8 cellular contexts compared by ENCODE assay signal in genomic region chr1:235648954-235649721, GRCh38. TPM values are rescaled to one million over a fixed set of nuclear protein-coding genes. Genes with fewer than 3 reads are reported as not detected.
DNase-seq lines count a peak whose midpoint lies in the region; ATAC-seq and TF ChIP-seq lines count a peak whose summit lies in the region.

No MANE protein-coding gene starts in this region.

- H2AK5ac ChIP-seq in trophoblast cell (ENCODE audit: low read length), result no peak overlapping the region

- CTCF ChIA-PET in activated naive CD4-positive, alpha-beta T cell treated with anti-CD3 and anti-CD28 coated beads, Interleukin-2, amount 10 ng/mL, durations not matched to agents 7 days and 5 days (lab: Charles Lee), result no interaction called here

- no peak overlapping the region for H3K27ac ChIP-seq in trophoblast cell (ENCODE audit: low read depth, low read length)

- H3K4me3 Mint-ChIP-seq in activated naive CD4-positive, alpha-beta T cell treated with anti-CD3 and anti-CD28 coated beads, Interleukin-2, amount 10 ng/mL, durations not matched to agents 7 days and 5 days, result peak overlapping the region; percentile 81
- H3K4me3 Mint-ChIP-seq in glutamatergic neuron (ENCODE audit: unreplicated experiment), result peak overlapping the region; percentile 99

- DNase-seq in GM10266 (ENCODE audit: extremely low spot score) (peak; percentile 80), RPMI8226 (peak; percentile 33), glutamatergic neuron (peak; percentile 61), trophoblast cell (peak; percentile 32 to 60)
- peak; percentile 81 for DNase-seq in activated naive CD4-positive, alpha-beta T cell treated with anti-CD3 and anti-CD28 coated beads, Interleukin-2, amount 10 ng/mL, durations not matched to agents 7 days and 5 days

- peaks cover 31% of the 10 kb centered on the region for H3K4me1 Mint-ChIP-seq in activated naive CD4-positive, alpha-beta T cell treated with anti-CD3 and anti-CD28 coated beads, Interleukin-2, amount 10 ng/mL, durations not matched to agents 7 days and 5 days
- H3K4me1 Mint-ChIP-seq in glutamatergic neuron (ENCODE audit: low read depth, unreplicated experiment), result peaks cover 28% of the 10 kb centered on the region

- no peak overlapping the region for H2BK120ac ChIP-seq in trophoblast cell (ENCODE audit: insufficient read depth, low read length, poor library complexity)

- H3K27me3 ChIP-seq in trophoblast cell (ENCODE audit: insufficient read depth, low read length), result peaks cover 23% of the 10 kb centered on the region

- peak overlapping the region; percentile 86 for H3K4me3 ChIP-seq in trophoblast cell (ENCODE audit: low read depth, low read length)

- no peak overlapping the region for H4K91ac ChIP-seq in trophoblast cell (ENCODE audit: low read depth, low read length)

- no peak overlapping the region for H3K18ac ChIP-seq in trophoblast cell (ENCODE audit: low read length)

- WGBS in trophoblast cell (ENCODE audit: extremely low coverage, insufficient coverage, insufficient read length), result no CpG with 5 or more reads among the region's 74 CpGs

- no peak overlapping the region for H2BK5ac ChIP-seq in trophoblast cell (ENCODE audit: low read depth, low read length, poor library complexity)

- no peak overlapping the region for H3K9ac ChIP-seq in trophoblast cell (ENCODE audit: low read length)

- no peak overlapping the region for H3K4ac ChIP-seq in trophoblast cell (ENCODE audit: low read depth, low read length)

- H3K79me2 ChIP-seq in trophoblast cell (ENCODE audit: control insufficient read depth, insufficient read depth, low read length, poor library complexity), result no peaks in the 10 kb centered on the region

- peak overlapping the region; percentile 99 for H3K4me2 ChIP-seq in trophoblast cell (ENCODE audit: low read length)

- no peak overlapping the region for H2AFZ ChIP-seq in trophoblast cell (ENCODE audit: insufficient read depth, low read length, poor library complexity)

- H3K14ac ChIP-seq in trophoblast cell (ENCODE audit: low read length), result no peak overlapping the region

- H3K36me3 Mint-ChIP-seq in activated naive CD4-positive, alpha-beta T cell treated with anti-CD3 and anti-CD28 coated beads, Interleukin-2, amount 10 ng/mL, durations not matched to agents 7 days and 5 days, result peaks cover 4% of the 10 kb centered on the region
- H3K36me3 Mint-ChIP-seq in glutamatergic neuron (ENCODE audit: unreplicated experiment), result no peaks in the 10 kb centered on the region

- H3K9me3 ChIP-seq in trophoblast cell (ENCODE audit: insufficient read depth, low read depth, low read length), result peaks cover 2% of the 10 kb centered on the region

- no peak overlapping the region for H4K12ac ChIP-seq in trophoblast cell (ENCODE audit: low read depth, low read length)

- peaks cover 91% of the 10 kb centered on the region for H3K27me3 Mint-ChIP-seq in activated naive CD4-positive, alpha-beta T cell treated with anti-CD3 and anti-CD28 coated beads, Interleukin-2, amount 10 ng/mL, durations not matched to agents 7 days and 5 days
- H3K27me3 Mint-ChIP-seq in glutamatergic neuron (ENCODE audit: unreplicated experiment), result peaks cover 14% of the 10 kb centered on the region

- no peaks in the 10 kb centered on the region for H3K36me3 ChIP-seq in trophoblast cell (ENCODE audit: control insufficient read depth in 1 of 2, insufficient read depth in 2 of 2, low read length in 2 of 2)

- no peak overlapping the region for H3K23ac ChIP-seq in trophoblast cell (ENCODE audit: low read length)

- H3K79me1 ChIP-seq in trophoblast cell (ENCODE audit: low read length), result peaks cover 2% of the 10 kb centered on the region

- ATAC-seq in HG02938 (IDR thresholded peaks at IDR 0.05; ENCODE audit: unreplicated experiment), result peak; percentile 66
- no peak for ATAC-seq in HG03571 (IDR thresholded peaks at IDR 0.05; ENCODE audit: unreplicated experiment)
- ATAC-seq in HG02970 (IDR thresholded peaks at IDR 0.05; ENCODE audit: low FRiP score, unreplicated experiment), result no peak

- H3K27ac Mint-ChIP-seq in activated naive CD4-positive, alpha-beta T cell treated with anti-CD3 and anti-CD28 coated beads, Interleukin-2, amount 10 ng/mL, durations not matched to agents 7 days and 5 days, result no peak overlapping the region
- peak overlapping the region; percentile 95 for H3K27ac Mint-ChIP-seq in glutamatergic neuron (ENCODE audit: unreplicated experiment)

- H4K8ac ChIP-seq in trophoblast cell (ENCODE audit: low read depth, low read length), result no peak overlapping the region

- H3K9me3 Mint-ChIP-seq in activated naive CD4-positive, alpha-beta T cell treated with anti-CD3 and anti-CD28 coated beads, Interleukin-2, amount 10 ng/mL, durations not matched to agents 7 days and 5 days, result no peaks in the 10 kb centered on the region
- H3K9me3 Mint-ChIP-seq in glutamatergic neuron (ENCODE audit: unreplicated experiment), result peaks cover 19% of the 10 kb centered on the region

- H2BK12ac ChIP-seq in trophoblast cell (ENCODE audit: low read length), result no peak overlapping the region

- no peak for TF ChIP-seq CTCF in GM10266 (IDR thresholded peaks at IDR 0.05; ENCODE audit: control insufficient read depth, insufficient read depth, low read depth, missing control alignments)
- no peak for TF ChIP-seq CTCF in glutamatergic neuron (IDR thresholded peaks at IDR 0.05; ENCODE audit: partially characterized antibody, unreplicated experiment)

- peaks cover 5 to 13% of the 10 kb centered on the region in 2 experiments for H3K4me1 ChIP-seq in trophoblast cell (ENCODE audit: control insufficient read depth in 1 of 2, insufficient read depth in 2 of 2, low read length in 2 of 2)

RNA-seq across cellular contexts. Expression of gene GNG4, which starts 0.4 kb away (rescaled TPM):
- total RNA-seq in glutamatergic neuron (ENCODE audit: unreplicated experiment), result 124 TPM
- polyA plus RNA-seq in trophoblast cell (2013), result 3.1 TPM in 2 replicates
